ENCODE assay signal across 8 cellular contexts in the genomic region with DNA sequence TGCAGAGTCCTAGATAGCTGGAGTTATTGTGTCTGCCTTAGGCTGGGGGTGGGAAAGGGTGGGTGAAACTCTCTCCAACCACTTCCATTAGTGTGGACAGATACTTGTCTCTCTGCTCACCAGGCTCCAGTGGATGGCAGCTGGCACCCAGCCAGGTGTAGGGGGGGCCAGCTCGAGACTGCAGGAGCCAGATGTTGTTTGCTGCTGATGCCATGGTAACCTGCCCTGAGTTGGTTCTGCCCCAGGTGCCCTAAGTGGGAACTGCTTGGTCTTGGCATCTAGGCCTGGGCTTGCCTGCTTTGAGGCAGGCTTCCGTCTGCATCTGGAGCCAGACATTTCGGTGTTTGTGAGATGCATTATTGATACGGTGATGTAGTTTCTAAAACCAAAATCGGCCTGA.
DNase-seq lines count a peak whose midpoint lies in the region; ATAC-seq and TF ChIP-seq lines count a peak whose summit lies in the region.

No MANE protein-coding gene starts in this region.

- H3K36me3 ChIP-seq in BLaER1, result peaks cover 2% of the 10 kb centered on the region; the same call in 1 of the 2 replicates
- no peaks in the 10 kb centered on the region for H3K36me3 ChIP-seq in HAP-1 (replicated peaks)

- peak overlapping the region; percentile 66; the same call in 1 of the 2 replicates for H3K9ac ChIP-seq in BLaER1

- peak; percentile 15 for DNase-seq in NCI-H1436 treated with DMSO at 0.1 percent for 48 hours (lab: John Stamatoyannopoulos, UW)
- peak; percentile 56 for DNase-seq in SK-N-DZ (ENCODE audit: low spot score)
- DNase-seq in left colon, result peak in 1 of 2 donors; percentile 15
- DNase-seq in HAP-1 (ENCODE audit: low spot score in 2 of 2), result no peak
- no peak for DNase-seq in natural killer cell
- no peak for DNase-seq in GM19240 (ENCODE audit: insufficient read length, low spot score)
- no peak for DNase-seq in activated T-cell treated with anti-CD3 and anti-CD28 coated beads, Interleukin-2, amount 50 U/mL, for 24 hours

- H3K27me3 ChIP-seq in BLaER1, result no peaks in the 10 kb centered on the region
- H3K27me3 ChIP-seq in HAP-1 (ENCODE audit: low read depth), result no peaks in the 10 kb centered on the region

- TF ChIP-seq CTCF in natural killer cell (IDR thresholded peaks at IDR 0.05), result no peak

- intact Hi-C loops in left colon (cut with DNase I, micrococcal nuclease), result no loop called here
- intact Hi-C loops in natural killer cell (cut with micrococcal nuclease), result no loop called here

- H3K4me3 ChIP-seq in BLaER1, result 0 out of 2 replicates have a peak overlapping the region, but pooled peaks have one; percentile 14
- H3K4me3 ChIP-seq in HAP-1, result no peak overlapping the region

- in situ Hi-C loops in HAP-1 (cut with MboI; ENCODE audit: low sequenced_read_pairs), result no loop called here

- no peak overlapping the region for H3K4me3 Mint-ChIP-seq in natural killer cell
- no peak overlapping the region for H3K4me3 Mint-ChIP-seq in activated T-cell treated with anti-CD3 and anti-CD28 coated beads, Interleukin-2, amount 50 U/mL, for 24 hours

- no peaks in the 10 kb centered on the region for H3K9me3 ChIP-seq in BLaER1
- H3K9me3 ChIP-seq in HAP-1, result no peaks in the 10 kb centered on the region

- no peaks in the 10 kb centered on the region for H3K27me3 Mint-ChIP-seq in natural killer cell (ENCODE audit: low read depth in 2 of 2)
- no peaks in the 10 kb centered on the region for H3K27me3 Mint-ChIP-seq in activated T-cell treated with anti-CD3 and anti-CD28 coated beads, Interleukin-2, amount 50 U/mL, for 24 hours

- peak; percentile 19 for ATAC-seq in left colon
- no peak for ATAC-seq in natural killer cell

- peaks cover 0 to 7% of the 10 kb centered on the region in 2 donors for H3K4me1 Mint-ChIP-seq in natural killer cell
- no peaks in the 10 kb centered on the region for H3K4me1 Mint-ChIP-seq in activated T-cell treated with anti-CD3 and anti-CD28 coated beads, Interleukin-2, amount 50 U/mL, for 24 hours (ENCODE audit: low read depth)

- peak overlapping the region; percentile 92 for H3K4me2 ChIP-seq in BLaER1

- H3K27ac ChIP-seq in BLaER1, result peak overlapping the region; percentile 75

- H3K27ac Mint-ChIP-seq in natural killer cell, result no peak overlapping the region
- H3K27ac Mint-ChIP-seq in activated T-cell treated with anti-CD3 and anti-CD28 coated beads, Interleukin-2, amount 50 U/mL, for 24 hours, result no peak overlapping the region

- peaks cover 39% of the 10 kb centered on the region for H3K4me1 ChIP-seq in BLaER1
- no peaks in the 10 kb centered on the region for H3K4me1 ChIP-seq in HAP-1

- H4K20me1 ChIP-seq in BLaER1, result no peaks in the 10 kb centered on the region

- no peaks in the 10 kb centered on the region for H3K36me3 Mint-ChIP-seq in natural killer cell
- H3K36me3 Mint-ChIP-seq in activated T-cell treated with anti-CD3 and anti-CD28 coated beads, Interleukin-2, amount 50 U/mL, for 24 hours (ENCODE audit: low read depth), result peaks cover 11% of the 10 kb centered on the region

- H3K9me3 Mint-ChIP-seq in natural killer cell, result no peaks in the 10 kb centered on the region
- H3K9me3 Mint-ChIP-seq in activated T-cell treated with anti-CD3 and anti-CD28 coated beads, Interleukin-2, amount 50 U/mL, for 24 hours, result no peaks in the 10 kb centered on the region

Comparison
In these comparisons a context has a peak if more than half of its experiments do, and no peak if none do; other contexts are left out.
1. DNase-seq: peak in NCI-H1436 treated with DMSO at 0.1 percent for 48 hours (single experiment) and SK-N-DZ (single experiment); none in HAP-1 (0 of 2), natural killer cell (single experiment), GM19240 (single experiment) and activated T-cell treated with anti-CD3 and anti-CD28 coated beads, Interleukin-2, amount 50 U/mL, for 24 hours (single experiment).